9 cellular contexts compared by ENCODE assay signal in genomic region chr9:36091028-36091953, GRCh38. TPM values are rescaled to one million over a fixed set of nuclear protein-coding genes. Genes with fewer than 3 reads are reported as not detected.
DNase-seq lines count a peak whose midpoint lies in the region; ATAC-seq, FAIRE-seq and TF ChIP-seq lines count a peak whose summit lies in the region.
"Had no signal": no experiment of that assay in that cellular context is flagged by ENCODE, and none has a peak within 500 bp of the region (broad histone marks: within the 10 kb centered on the region; RNA-seq: fewer than 3 reads in every experiment).

No MANE protein-coding gene starts in this region.

- H3K4me3 Mint-ChIP-seq in activated T-helper 17 cell treated with anti-CD3 and anti-CD28 coated beads, Interleukin-2, amount 50 U/mL, for 72 hours, result peak overlapping the region; percentile 55
- H3K4me3 Mint-ChIP-seq in type B pancreatic cell, result no peak overlapping the region

- no peak for TF ChIP-seq CTCF in type B pancreatic cell (conservative IDR thresholded peaks at IDR 0.05)

- H3K36me3 Mint-ChIP-seq in activated T-helper 17 cell treated with anti-CD3 and anti-CD28 coated beads, Interleukin-2, amount 50 U/mL, for 72 hours (ENCODE audit: low read depth), result no peaks in the 10 kb centered on the region
- H3K36me3 Mint-ChIP-seq in type B pancreatic cell, result peaks cover 15% of the 10 kb centered on the region

- FAIRE-seq in GM12891 (lab: Jason Lieb, UNC), result no peak

- peak overlapping the region; percentile 85 for H3K27ac Mint-ChIP-seq in activated T-helper 17 cell treated with anti-CD3 and anti-CD28 coated beads, Interleukin-2, amount 50 U/mL, for 72 hours
- H3K27ac Mint-ChIP-seq in type B pancreatic cell, result peak overlapping the region; percentile 0

- DNase-seq in Right ventricle myocardium superior (no peak), Right ventricle myocardium inferior (ENCODE audit: missing footprints) (no peak), iris pigment epithelial cell (ENCODE audit: low read depth) (peak; percentile 86), type B pancreatic cell (ENCODE audit: extremely low spot score, unreplicated experiment) (no peak), GM12891 (ENCODE audit: insufficient read length, low spot score) (no peak)
- DNase-seq in activated CD8-positive, alpha-beta memory T cell treated with anti-CD3 and anti-CD28 coated beads, Interleukin-2, amount 50 U/mL, for 48 hours, result no peak
- DNase-seq in central memory CD4-positive, alpha-beta T cell, result no peak
- DNase-seq: DND-41 had no signal

- H3K27me3 Mint-ChIP-seq in activated T-helper 17 cell treated with anti-CD3 and anti-CD28 coated beads, Interleukin-2, amount 50 U/mL, for 72 hours, result no peaks in the 10 kb centered on the region
- H3K27me3 Mint-ChIP-seq in type B pancreatic cell, result no peaks in the 10 kb centered on the region

- peak; percentile 31 for ATAC-seq in Right ventricle myocardium superior (ENCODE audit: poor library complexity)
- no peak for ATAC-seq in Right ventricle myocardium inferior
- no peak for ATAC-seq in activated T-helper 17 cell treated with anti-CD3 and anti-CD28 coated beads, Interleukin-2, amount 50 U/mL, for 72 hours (replicated peaks)

- TF ChIP-seq POLR2A in GM12891 (IDR thresholded peaks at IDR 0.05; ENCODE audit: low read depth, low read length), result no peak

- H3K4me1 Mint-ChIP-seq in activated T-helper 17 cell treated with anti-CD3 and anti-CD28 coated beads, Interleukin-2, amount 50 U/mL, for 72 hours, result peaks cover 19% of the 10 kb centered on the region
- H3K4me1 Mint-ChIP-seq in type B pancreatic cell (ENCODE audit: unreplicated experiment), result peaks cover 6% of the 10 kb centered on the region

- intact Hi-C loops in Right ventricle myocardium superior (cut with DNase I), result loop anchor here (10.0 kb wide), 1 partner anchor 244 kb away; no protein-coding TSS in a partner anchor
- intact Hi-C loops in Right ventricle myocardium inferior (cut with DNase I), result no loop called here

- H3K9me3 Mint-ChIP-seq in activated T-helper 17 cell treated with anti-CD3 and anti-CD28 coated beads, Interleukin-2, amount 50 U/mL, for 72 hours, result peaks cover 3% of the 10 kb centered on the region
- H3K9me3 Mint-ChIP-seq in type B pancreatic cell, result no peaks in the 10 kb centered on the region

TF ChIP-seq in GM12891, 5 proteins besides CTCF, POLR2A, EP300 and RAD21:
- TF ChIP-seq TAF1 (IDR thresholded peaks at IDR 0.05; ENCODE audit: low read depth, low read length) (no peak), SPI1 (IDR thresholded peaks at IDR 0.05; ENCODE audit: low read depth, low read length) (no peak), POU2F2 (IDR thresholded peaks at IDR 0.05; ENCODE audit: low read depth, low read length) (no peak), PAX5 (IDR thresholded peaks at IDR 0.05; ENCODE audit: insufficient read depth, low read length, severe bottlenecking) (no peak), POLR2AphosphoS5 (IDR thresholded peaks at IDR 0.05; ENCODE audit: low read depth, low read length) (no peak)

RNA-seq across cellular contexts. Expression of gene GLIPR2, which starts 45.2 kb away (rescaled TPM):
- 6.7 TPM for total RNA-seq in Right ventricle myocardium superior
- total RNA-seq in Right ventricle myocardium inferior, result 8.9 TPM
- total RNA-seq in activated T-helper 17 cell treated with anti-CD3 and anti-CD28 coated beads, Interleukin-2, amount 50 U/mL, for 72 hours, result 10 to 100 TPM; 10.2 to 10.7 TPM
- total RNA-seq in type B pancreatic cell (ENCODE audit: low replicate concordance), result 4.6 and 17.8 TPM in 2 replicates
- polyA plus RNA-seq in GM12891 (2012; ENCODE audit: low read depth, missing spikeins), result 2.3 TPM

RNA-seq across cellular contexts. Expression of gene RECK, which starts 54.6 kb away (rescaled TPM):
- 4.6 TPM for total RNA-seq in Right ventricle myocardium superior
- total RNA-seq in Right ventricle myocardium inferior, result 5.5 TPM
- total RNA-seq in activated T-helper 17 cell treated with anti-CD3 and anti-CD28 coated beads, Interleukin-2, amount 50 U/mL, for 72 hours, result 1 to 10 TPM; 4.2 to 5.4 TPM
- total RNA-seq in type B pancreatic cell (ENCODE audit: low replicate concordance), result 1.9 and 11.7 TPM in 2 replicates
- 1.3 TPM for polyA plus RNA-seq in GM12891 (2012; ENCODE audit: low read depth, missing spikeins)
